Comparison of ENCODE assay signal across 26 cellular contexts in the genomic region with DNA sequence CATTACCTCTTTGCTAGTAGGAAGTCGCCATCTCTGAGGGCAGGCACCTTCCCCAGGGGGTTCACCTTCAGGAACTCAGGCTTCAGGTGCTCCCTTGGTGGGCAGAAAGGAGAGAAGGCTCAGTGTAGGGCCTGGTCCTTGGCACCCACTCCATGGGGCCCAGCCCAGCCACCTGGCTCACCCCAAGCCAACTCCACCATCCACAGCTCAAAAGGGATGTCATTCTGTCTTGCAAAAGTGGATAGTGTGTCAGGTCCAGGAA. TPM values are rescaled to one million over a fixed set of nuclear protein-coding genes. Genes with fewer than 3 reads are reported as not detected.
"Had no signal": no experiment of that assay in that cellular context is flagged by ENCODE, and none has a peak within 500 bp of the region (broad histone marks: within the 10 kb centered on the region; RNA-seq: fewer than 3 reads in every experiment).

No MANE protein-coding gene starts in this region.

- H3K27me3 ChIP-seq: brain microvascular endothelial cell, MG63 had no signal

- H3K27me3 Mint-ChIP-seq: activated B cell treated with CpG ODN at 0.5 μM for 24 hours; activated CD8-positive, alpha-beta T cell treated with anti-CD3 and anti-CD28 coated beads for 36 hours; activated naive CD8-positive, alpha-beta T cell treated with anti-CD3 and anti-CD28 coated beads for 36 hours had no signal

- H3K9me3 ChIP-seq: MG63 had no signal

- DNase-seq: activated B cell treated with CpG ODN at 0.5 μM for 24 hours; activated CD8-positive, alpha-beta memory T cell treated with anti-CD3 and anti-CD28 coated beads, Interleukin-2, amount 50 U/mL, for 4 hours; activated CD8-positive, alpha-beta T cell treated with anti-CD3 and anti-CD28 coated beads for 36 hours; activated gamma-delta T cell treated with Interleukin-2 at 50 U/mL for 16 hours; activated naive CD4-positive, alpha-beta T cell treated with anti-CD3 and anti-CD28 coated beads, Interleukin-2, amount 10 ng/mL, durations not matched to agents 7 days and 5 days; activated naive CD8-positive, alpha-beta T cell treated with anti-CD3 and anti-CD28 coated beads for 36 hours; activated T-cell treated with anti-CD3 and anti-CD28 coated beads, Interleukin-2, amount 50 U/mL, for 72 hours; brain microvascular endothelial cell; cerebellar nuclear complex; KG1; MG63; NCI-H1105; NCI-H1436 treated with DMSO at 0.1 percent for 48 hours; NCI-H187; NCI-H2081; NCI-H446; NCI-H524; NCI-H748 treated with DMSO at 0.1 percent for 48 hours; SIG-M5; T-helper 17 cell; T-helper 9 cell had no signal

- H3K27ac Mint-ChIP-seq: activated B cell treated with CpG ODN at 0.5 μM for 24 hours; activated CD8-positive, alpha-beta T cell treated with anti-CD3 and anti-CD28 coated beads for 36 hours; activated naive CD4-positive, alpha-beta T cell treated with anti-CD3 and anti-CD28 coated beads, Interleukin-2, amount 10 ng/mL, durations not matched to agents 7 days and 5 days; activated naive CD8-positive, alpha-beta T cell treated with anti-CD3 and anti-CD28 coated beads for 36 hours; activated T-cell treated with anti-CD3 and anti-CD28 coated beads, Interleukin-2, amount 50 U/mL, for 72 hours; activated T-helper 2 cell treated with anti-CD3 and anti-CD28 coated beads, Interferon-gamma antibody, Interleukin-2, Interleukin-4, amounts not matched to agents 10 μg/mL and 5 μg/mL and 100 μg/mL, durations not matched to agents 14 hours and 24 hours and 36 hours; T-helper 17 cell had no signal

- H3K4me3 ChIP-seq: MG63 had no signal

- H3K27ac ChIP-seq: brain microvascular endothelial cell had no signal

- H3K36me3 ChIP-seq: brain microvascular endothelial cell, MG63 had no signal

- H3K9me3 Mint-ChIP-seq: activated B cell treated with CpG ODN at 0.5 μM for 24 hours; activated CD8-positive, alpha-beta T cell treated with anti-CD3 and anti-CD28 coated beads for 36 hours; activated naive CD4-positive, alpha-beta T cell treated with anti-CD3 and anti-CD28 coated beads, Interleukin-2, amount 10 ng/mL, durations not matched to agents 7 days and 5 days; activated naive CD8-positive, alpha-beta T cell treated with anti-CD3 and anti-CD28 coated beads for 36 hours; activated T-cell treated with anti-CD3 and anti-CD28 coated beads, Interleukin-2, amount 50 U/mL, for 72 hours; activated T-helper 2 cell treated with anti-CD3 and anti-CD28 coated beads, Interferon-gamma antibody, Interleukin-2, Interleukin-4, amounts not matched to agents 10 μg/mL and 5 μg/mL and 100 μg/mL, durations not matched to agents 14 hours and 24 hours and 36 hours had no signal

- H3K4me3 Mint-ChIP-seq: activated B cell treated with CpG ODN at 0.5 μM for 24 hours; activated CD8-positive, alpha-beta T cell treated with anti-CD3 and anti-CD28 coated beads for 36 hours; activated naive CD4-positive, alpha-beta T cell treated with anti-CD3 and anti-CD28 coated beads, Interleukin-2, amount 10 ng/mL, durations not matched to agents 7 days and 5 days; activated naive CD8-positive, alpha-beta T cell treated with anti-CD3 and anti-CD28 coated beads for 36 hours; activated T-cell treated with anti-CD3 and anti-CD28 coated beads, Interleukin-2, amount 50 U/mL, for 72 hours; T-helper 17 cell had no signal

RNA-seq across cellular contexts. Expression of a gene that starts 2.7 kb away (rescaled TPM):
- total RNA-seq: activated B cell treated with CpG ODN at 0.5 μM for 24 hours; activated CD8-positive, alpha-beta T cell treated with anti-CD3 and anti-CD28 coated beads for 36 hours; activated naive CD8-positive, alpha-beta T cell treated with anti-CD3 and anti-CD28 coated beads for 36 hours; activated T-cell treated with anti-CD3 and anti-CD28 coated beads, Interleukin-2, amount 50 U/mL, for 72 hours; activated T-helper 2 cell treated with anti-CD3 and anti-CD28 coated beads, Interferon-gamma antibody, Interleukin-2, Interleukin-4, amounts not matched to agents 10 μg/mL and 5 μg/mL and 100 μg/mL, durations not matched to agents 14 hours and 24 hours and 36 hours; cardiac septum; OCI-LY7; RPMI7951; T-helper 17 cell had no signal
- polyA plus RNA-seq: adipose tissue had no signal

RNA-seq across cellular contexts. Expression of a gene that starts 28.0 kb away (rescaled TPM):
- total RNA-seq: activated B cell treated with CpG ODN at 0.5 μM for 24 hours; activated CD8-positive, alpha-beta T cell treated with anti-CD3 and anti-CD28 coated beads for 36 hours; activated naive CD8-positive, alpha-beta T cell treated with anti-CD3 and anti-CD28 coated beads for 36 hours; activated T-cell treated with anti-CD3 and anti-CD28 coated beads, Interleukin-2, amount 50 U/mL, for 72 hours; activated T-helper 2 cell treated with anti-CD3 and anti-CD28 coated beads, Interferon-gamma antibody, Interleukin-2, Interleukin-4, amounts not matched to agents 10 μg/mL and 5 μg/mL and 100 μg/mL, durations not matched to agents 14 hours and 24 hours and 36 hours; OCI-LY7; T-helper 17 cell had no signal

RNA-seq across cellular contexts. Expression of a gene that starts 41.3 kb away (rescaled TPM):
- total RNA-seq: activated CD8-positive, alpha-beta T cell treated with anti-CD3 and anti-CD28 coated beads for 36 hours; activated naive CD8-positive, alpha-beta T cell treated with anti-CD3 and anti-CD28 coated beads for 36 hours had no signal
